ENCODE assay signal across 15 cellular contexts in the genomic region with DNA sequence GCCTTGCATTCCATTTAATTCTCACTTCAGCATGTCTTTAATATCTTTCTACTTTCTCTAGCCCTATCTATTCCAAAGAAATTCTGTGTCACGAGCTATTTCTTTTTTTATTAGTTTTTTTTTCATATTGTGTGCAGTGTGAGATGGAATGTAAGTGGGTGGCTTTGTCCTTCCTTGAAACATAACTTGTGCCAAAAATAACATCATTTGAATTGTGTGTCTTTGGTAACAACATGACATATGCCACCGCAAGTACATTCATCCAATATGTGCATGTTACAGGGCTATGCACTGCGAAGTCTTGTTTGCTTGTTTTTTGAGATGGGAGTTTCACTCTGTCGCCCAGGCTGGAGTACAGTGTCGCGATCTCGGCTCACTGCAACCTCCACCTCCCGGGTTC. TPM values are rescaled to one million over a fixed set of nuclear protein-coding genes. Genes with fewer than 3 reads are reported as not detected.
DNase-seq lines count a peak whose midpoint lies in the region; TF ChIP-seq lines count a peak whose summit lies in the region.
"Had no signal": no experiment of that assay in that cellular context is flagged by ENCODE, and none has a peak within 500 bp of the region (broad histone marks: within the 10 kb centered on the region; RNA-seq: fewer than 3 reads in every experiment).

No MANE protein-coding gene starts in this region.

- H3K4me3 ChIP-seq in AG10803 (ENCODE audit: low read length): no peak overlapping the region
- no peak overlapping the region for H3K4me3 ChIP-seq in adipocyte (ENCODE audit: low read length)

- H3K9ac ChIP-seq in adipocyte (ENCODE audit: low read length): no peak overlapping the region

- H3K4me1 ChIP-seq in adipocyte (ENCODE audit: control insufficient read depth, insufficient read depth, low read length): no peaks in the 10 kb centered on the region

- no peaks in the 10 kb centered on the region for H3K9me3 ChIP-seq in adipocyte (ENCODE audit: control insufficient read depth, low read length)

- no peaks in the 10 kb centered on the region for H3K36me3 ChIP-seq in adipocyte (ENCODE audit: control insufficient read depth, insufficient read depth, low read length, severe bottlenecking)

- H3K4me1 Mint-ChIP-seq in chondrocyte (ENCODE audit: low read depth): peaks cover 17% of the 10 kb centered on the region
- H3K4me1 Mint-ChIP-seq: CD14-positive monocyte had no signal

- no peaks in the 10 kb centered on the region for H3K36me3 Mint-ChIP-seq in chondrocyte (ENCODE audit: low read depth)
- H3K36me3 Mint-ChIP-seq: CD14-positive monocyte; CD8-positive, alpha-beta T cell had no signal

- no peaks in the 10 kb centered on the region for H3K9me3 Mint-ChIP-seq in chondrocyte (ENCODE audit: low read depth)
- H3K9me3 Mint-ChIP-seq: CD14-positive monocyte; CD8-positive, alpha-beta T cell had no signal

- peak overlapping the region; percentile 56 for H3K27ac ChIP-seq in epithelial cell of prostate

- H3K27me3 ChIP-seq in adipocyte (replicated peaks; ENCODE audit: control insufficient read depth, insufficient read depth, low read length): no peaks in the 10 kb centered on the region

- no peak for TF ChIP-seq CTCF in AG10803 (conservative IDR thresholded peaks at IDR 0.05; ENCODE audit: low read length)
- no peak for TF ChIP-seq CTCF in chondrocyte (IDR thresholded peaks at IDR 0.05)

- peak; percentile 19 for DNase-seq in AG10803 (ENCODE audit: low read depth)
- peak; percentile 7 for DNase-seq in adipocyte (ENCODE audit: low read depth)
- DNase-seq in chondrocyte (ENCODE audit: low spot score): no peak
- DNase-seq in epithelial cell of prostate (ENCODE audit: low read depth, low spot score): no peak
- DNase-seq in DMS53 (lab: John Stamatoyannopoulos, UW): no peak
- no peak for DNase-seq in KG1 (lab: John Stamatoyannopoulos, UW)
- no peak for DNase-seq in activated CD4-positive, CD25-positive, alpha-beta regulatory T cell treated with anti-CD3 and anti-CD28 coated beads, Interleukin-2, amount 50 U/mL, for 72 hours
- no peak for DNase-seq in islet precursor cell
- DNase-seq: 8988T; CD8-positive, alpha-beta T cell; COR-L47; DMS153; DND-41; GF-D8 had no signal

- peak overlapping the region; percentile 45 for H3K27ac Mint-ChIP-seq in chondrocyte (ENCODE audit: unreplicated experiment)
- H3K27ac Mint-ChIP-seq: CD8-positive, alpha-beta T cell had no signal

- H3K4me3 Mint-ChIP-seq in chondrocyte (ENCODE audit: unreplicated experiment): no peak overlapping the region
- H3K4me3 Mint-ChIP-seq: CD14-positive monocyte; CD8-positive, alpha-beta T cell had no signal

- H3K27me3 Mint-ChIP-seq in chondrocyte (ENCODE audit: low read depth): no peaks in the 10 kb centered on the region

RNA-seq across cellular contexts. Expression of a gene that starts 32.8 kb away (rescaled TPM):
- 48.3 to 69.0 TPM (median 67.1 TPM) in 3 replicates for total RNA-seq in chondrocyte

Comparison
In these comparisons a context has a peak if more than half of its experiments do, and no peak if none do; other contexts are left out.
1. DNase-seq: peak in AG10803 (single experiment) and adipocyte (single experiment); none in chondrocyte (single experiment), epithelial cell of prostate (single experiment), DMS53 (single experiment), KG1 (single experiment), activated CD4-positive, CD25-positive, alpha-beta regulatory T cell treated with anti-CD3 and anti-CD28 coated beads, Interleukin-2, amount 50 U/mL, for 72 hours (single experiment) and islet precursor cell (single experiment).